In genomic region chr4:88738714-88739366, GRCh38 we compare ENCODE assay signal across 17 cellular contexts. TPM values are rescaled to one million over a fixed set of nuclear protein-coding genes. Genes with fewer than 3 reads are reported as not detected.
A peak's percentile ranks its signal among the peaks of the same experiment; 100 is the strongest.
DNase-seq lines count a peak whose midpoint lies in the region; ATAC-seq and TF ChIP-seq lines count a peak whose summit lies in the region.
"Had no signal": no experiment of that assay in that cellular context is flagged by ENCODE, and none has a peak within 500 bp of the region (broad histone marks: within the 10 kb centered on the region; RNA-seq: fewer than 3 reads in every experiment).

No MANE protein-coding gene starts in this region.

- intact Hi-C loops in thyroid gland (cut with DNase I) = no loop called here

- no peak for TF ChIP-seq POLR2A in thyroid gland (IDR thresholded peaks at IDR 0.05)

- H3K4me3 ChIP-seq in iPS-18a (ENCODE audit: low read length) (no peak overlapping the region), thyroid gland (replicated peaks in 1 of 3) (no peak overlapping the region)
- H3K4me3 ChIP-seq: GM12878 had no signal

- H3K9me3 ChIP-seq in iPS-18a (ENCODE audit: control insufficient read depth, low read depth, low read length) = no peaks in the 10 kb centered on the region
- no peaks in the 10 kb centered on the region for H3K9me3 ChIP-seq in thyroid gland
- H3K9me3 ChIP-seq: neutrophil had no signal

- peaks cover 16% of the 10 kb centered on the region for H3K4me1 ChIP-seq in iPS-18a (ENCODE audit: control insufficient read depth, low read depth, low read length)
- peaks cover 46 to 62% of the 10 kb centered on the region in 2 donors for H3K4me1 ChIP-seq in thyroid gland

- H3K9ac ChIP-seq in iPS-18a (ENCODE audit: low read length) = no peak overlapping the region

- H3K36me3 ChIP-seq in iPS-18a (ENCODE audit: control insufficient read depth, low read depth, low read length) (no peaks in the 10 kb centered on the region), thyroid gland (peaks cover 8% of the 10 kb centered on the region in 2 donors)
- H3K36me3 ChIP-seq: neutrophil had no signal

- H3K27ac ChIP-seq in iPS-18a (ENCODE audit: low read length) (peak overlapping the region; percentile 34), thyroid gland (peak overlapping the region; percentile 91 to 95 (median 94))
- H3K27ac ChIP-seq: neutrophil had no signal

- WGBS in thyroid gland, 2 donors = 84 to 87% methylated on average over 8 of the region's 8 CpGs

- no peak for TF ChIP-seq CTCF in thyroid gland (IDR thresholded peaks at IDR 0.05)

- DNase-seq in NCI-H748 (lab: John Stamatoyannopoulos, UW; ENCODE audit: unreplicated experiment) = peak; percentile 60
- DNase-seq in NCI-H748 treated with DMSO at 0.1 percent for 48 hours (lab: John Stamatoyannopoulos, UW) = no peak
- peak; percentile 40 for DNase-seq in NCI-H69 (lab: John Stamatoyannopoulos, UW)
- DNase-seq in thyroid gland = no peak
- no peak for DNase-seq in Ammon's horn (ENCODE audit: low spot score)
- DNase-seq in activated CD4-positive, alpha-beta T cell treated with anti-CD3 and anti-CD28 coated beads, Interleukin-2, amount 50 U/mL, for 4 hours = no peak
- DNase-seq: ACHN; activated B cell treated with CpG ODN at 0.5 μM for 24 hours; activated effector memory CD4-positive, alpha-beta T cell treated with anti-CD3 and anti-CD28 coated beads, Interleukin-2, amount 50 U/mL, for 16 hours; amygdala; NCI-H524 treated with DMSO at 0.1 percent for 48 hours; stimulated activated CD4-positive, alpha-beta T cell treated with anti-CD3 and anti-CD28 coated beads, Interleukin-4, amount 100 ng/mL, for 4 hours had no signal

- ATAC-seq in HG03469 (IDR thresholded peaks at IDR 0.05; ENCODE audit: unreplicated experiment) = no peak
- ATAC-seq: GM12878 had no signal

- H3K27me3 ChIP-seq in iPS-18a (ENCODE audit: control insufficient read depth, insufficient read depth, low read length) (no peaks in the 10 kb centered on the region), thyroid gland (no peaks in the 10 kb centered on the region)

RNA-seq across cellular contexts. Expression of gene NAP1L5, which starts 41.2 kb away (rescaled TPM):
- 10 to 100 TPM; 14.1 to 16.3 (median 16.2) TPM for total RNA-seq in thyroid gland
- total RNA-seq: H4 had no signal

Comparison
In these comparisons a context has a peak if more than half of its experiments do, and no peak if none do; other contexts are left out.
1. DNase-seq: peak in NCI-H748 (single experiment) and NCI-H69 (single experiment); none in NCI-H748 treated with DMSO at 0.1 percent for 48 hours (single experiment), thyroid gland (0 of 2), Ammon's horn (single experiment) and activated CD4-positive, alpha-beta T cell treated with anti-CD3 and anti-CD28 coated beads, Interleukin-2, amount 50 U/mL, for 4 hours (0 of 2).